In the genomic region with DNA sequence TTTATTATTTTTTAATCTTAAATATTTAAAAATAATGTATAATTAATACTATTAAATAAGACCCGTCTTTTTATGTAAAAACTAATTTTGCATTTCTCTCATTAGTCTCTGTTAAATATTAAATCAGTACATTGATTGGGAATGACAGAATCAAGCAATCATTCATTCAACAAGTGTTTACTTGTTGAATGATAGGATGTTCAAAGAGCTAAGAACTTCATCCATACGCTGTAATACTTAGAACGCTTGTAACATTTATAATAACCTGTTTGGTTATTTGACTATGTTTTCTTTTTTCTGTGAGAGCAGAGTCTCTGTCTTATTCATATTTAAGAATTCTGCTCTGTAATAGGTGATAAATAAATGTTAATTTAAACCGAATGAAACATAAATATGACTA, we compare ENCODE assay signal across 1 cellular context.
TF ChIP-seq lines count a peak whose summit lies in the region.

No MANE protein-coding gene starts in this region.

TF ChIP-seq in SK-N-SH, 30 proteins besides CTCF, POLR2A, EP300 and RAD21:
- no peak for TF ChIP-seq SIN3A (IDR thresholded peaks at IDR 0.05; ENCODE audit: borderline replicate concordance, low read depth, low read length)
- TF ChIP-seq, protein P1, sequence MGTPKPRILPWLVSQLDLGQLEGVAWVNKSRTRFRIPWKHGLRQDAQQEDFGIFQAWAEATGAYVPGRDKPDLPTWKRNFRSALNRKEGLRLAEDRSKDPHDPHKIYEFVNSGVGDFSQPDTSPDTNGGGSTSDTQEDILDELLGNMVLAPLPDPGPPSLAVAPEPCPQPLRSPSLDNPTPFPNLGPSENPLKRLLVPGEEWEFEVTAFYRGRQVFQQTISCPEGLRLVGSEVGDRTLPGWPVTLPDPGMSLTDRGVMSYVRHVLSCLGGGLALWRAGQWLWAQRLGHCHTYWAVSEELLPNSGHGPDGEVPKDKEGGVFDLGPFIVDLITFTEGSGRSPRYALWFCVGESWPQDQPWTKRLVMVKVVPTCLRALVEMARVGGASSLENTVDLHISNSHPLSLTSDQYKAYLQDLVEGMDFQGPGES (IDR thresholded peaks at IDR 0.05; ENCODE audit: low read depth, low read length): no peak
- TF ChIP-seq POLR2AphosphoS5 (IDR thresholded peaks at IDR 0.05; ENCODE audit: low read depth, low read length): no peak
- TF ChIP-seq NRF1 (IDR thresholded peaks at IDR 0.05; ENCODE audit: low read depth, low read length): no peak
- no peak for TF ChIP-seq FOSL2 (IDR thresholded peaks at IDR 0.05; ENCODE audit: borderline replicate concordance, low read depth)
- TF ChIP-seq TEAD4 (IDR thresholded peaks at IDR 0.05; ENCODE audit: borderline replicate concordance, insufficient read depth): no peak
- TF ChIP-seq TAF1 (IDR thresholded peaks at IDR 0.05; ENCODE audit: borderline replicate concordance, low read depth, low read length): no peak
- TF ChIP-seq FOXJ3 (CRISPR knock-in tag; IDR thresholded peaks at IDR 0.05): no peak
- TF ChIP-seq, protein P2, sequence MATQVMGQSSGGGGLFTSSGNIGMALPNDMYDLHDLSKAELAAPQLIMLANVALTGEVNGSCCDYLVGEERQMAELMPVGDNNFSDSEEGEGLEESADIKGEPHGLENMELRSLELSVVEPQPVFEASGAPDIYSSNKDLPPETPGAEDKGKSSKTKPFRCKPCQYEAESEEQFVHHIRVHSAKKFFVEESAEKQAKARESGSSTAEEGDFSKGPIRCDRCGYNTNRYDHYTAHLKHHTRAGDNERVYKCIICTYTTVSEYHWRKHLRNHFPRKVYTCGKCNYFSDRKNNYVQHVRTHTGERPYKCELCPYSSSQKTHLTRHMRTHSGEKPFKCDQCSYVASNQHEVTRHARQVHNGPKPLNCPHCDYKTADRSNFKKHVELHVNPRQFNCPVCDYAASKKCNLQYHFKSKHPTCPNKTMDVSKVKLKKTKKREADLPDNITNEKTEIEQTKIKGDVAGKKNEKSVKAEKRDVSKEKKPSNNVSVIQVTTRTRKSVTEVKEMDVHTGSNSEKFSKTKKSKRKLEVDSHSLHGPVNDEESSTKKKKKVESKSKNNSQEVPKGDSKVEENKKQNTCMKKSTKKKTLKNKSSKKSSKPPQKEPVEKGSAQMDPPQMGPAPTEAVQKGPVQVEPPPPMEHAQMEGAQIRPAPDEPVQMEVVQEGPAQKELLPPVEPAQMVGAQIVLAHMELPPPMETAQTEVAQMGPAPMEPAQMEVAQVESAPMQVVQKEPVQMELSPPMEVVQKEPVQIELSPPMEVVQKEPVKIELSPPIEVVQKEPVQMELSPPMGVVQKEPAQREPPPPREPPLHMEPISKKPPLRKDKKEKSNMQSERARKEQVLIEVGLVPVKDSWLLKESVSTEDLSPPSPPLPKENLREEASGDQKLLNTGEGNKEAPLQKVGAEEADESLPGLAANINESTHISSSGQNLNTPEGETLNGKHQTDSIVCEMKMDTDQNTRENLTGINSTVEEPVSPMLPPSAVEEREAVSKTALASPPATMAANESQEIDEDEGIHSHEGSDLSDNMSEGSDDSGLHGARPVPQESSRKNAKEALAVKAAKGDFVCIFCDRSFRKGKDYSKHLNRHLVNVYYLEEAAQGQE (IDR thresholded peaks at IDR 0.05; ENCODE audit: low read depth, low read length): no peak
- TF ChIP-seq SMC3 (IDR thresholded peaks at IDR 0.05; ENCODE audit: low read depth, low read length): no peak
- no peak for TF ChIP-seq RXRA (IDR thresholded peaks at IDR 0.05; ENCODE audit: borderline replicate concordance, low read depth)
- no peak for TF ChIP-seq YY1 (IDR thresholded peaks at IDR 0.05; ENCODE audit: low read depth)
- TF ChIP-seq JUND (IDR thresholded peaks at IDR 0.05): no peak
- TF ChIP-seq GATA2 (CRISPR knock-in tag; IDR thresholded peaks at IDR 0.05): no peak
- TF ChIP-seq, protein P3, sequence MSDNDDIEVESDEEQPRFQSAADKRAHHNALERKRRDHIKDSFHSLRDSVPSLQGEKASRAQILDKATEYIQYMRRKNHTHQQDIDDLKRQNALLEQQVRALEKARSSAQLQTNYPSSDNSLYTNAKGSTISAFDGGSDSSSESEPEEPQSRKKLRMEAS (IDR thresholded peaks at IDR 0.05; ENCODE audit: low read depth): no peak
- no peak for TF ChIP-seq EZH2phosphoT487 (IDR thresholded peaks at IDR 0.05; ENCODE audit: borderline replicate concordance, low read depth)
- TF ChIP-seq FOXM1 (IDR thresholded peaks at IDR 0.05; ENCODE audit: low read depth): no peak
